Comparison of ENCODE assay signal across 8 cellular contexts in genomic region chr17:8965394-8966168, GRCh38. TPM values are rescaled to one million over a fixed set of nuclear protein-coding genes. Genes with fewer than 3 reads are reported as not detected.
A peak's percentile ranks its signal among the peaks of the same experiment; 100 is the strongest.
DNase-seq lines count a peak whose midpoint lies in the region; ATAC-seq, FAIRE-seq and TF ChIP-seq lines count a peak whose summit lies in the region.

PIK3R5 (minus strand) TSS chr17:8965707; CDS start chr17:8911494, 54,213 bp downstream.

- FAIRE-seq in H54 (lab: Jason Lieb, UNC): no peak

- peak within 1 kb of the TSS; percentile 98 for H3K4me3 ChIP-seq in GM12875 (ENCODE audit: low read depth, low read length)
- H3K4me3 ChIP-seq in Peyer's patch: peak within 1 kb of the TSS; percentile 50 to 87 (median 64)

- peaks cover 0 to 4% (median 1%) of the 10 kb centered on the region in 4 donors for H3K4me1 ChIP-seq in Peyer's patch

- DNase-seq in Peyer's patch (peak; percentile 74 to 92 (median 90)), activated gamma-delta T cell treated with Interleukin-2 at 50 U/mL for 16 hours (peak; percentile 80), immature natural killer cell (peak; percentile 65 to 75 (median 73)), HuH-7 (ENCODE audit: low spot score) (no peak), H54 (ENCODE audit: insufficient read length, low spot score) (no peak)
- peak; percentile 72 for DNase-seq in stimulated activated CD4-positive, alpha-beta T cell treated with anti-CD3 and anti-CD28 coated beads, Interleukin-4, amount 100 ng/mL, for 24 hours

- H3K27ac Mint-ChIP-seq in immature natural killer cell: peak within 1 kb of the TSS; percentile 94 to 99 (median 98)

- peaks cover 27 to 33% (median 32%) of the 10 kb centered on the region in 3 donors for H3K36me3 Mint-ChIP-seq in immature natural killer cell

- H3K9me3 ChIP-seq in Peyer's patch: no peaks in the 10 kb centered on the region

- peaks cover 0 to 9% (median 0%) of the 10 kb centered on the region in 6 donors for H3K9me3 Mint-ChIP-seq in immature natural killer cell

- peak within 1 kb of the TSS; percentile 98 to 99 (median 98) for H3K4me3 Mint-ChIP-seq in immature natural killer cell

- TF ChIP-seq CTCF in GM12875 (IDR thresholded peaks at IDR 0.05; ENCODE audit: borderline replicate concordance, insufficient read depth, low read depth, low read length) (no peak), Peyer's patch (IDR thresholded peaks at IDR 0.05) (peak in 4 of 6 experiments; percentile 2 to 36 (median 26))

- peak within 1 kb of the TSS; percentile 69 to 92 (median 80) for H3K27ac ChIP-seq in Peyer's patch

- TF ChIP-seq POLR2A in Peyer's patch (IDR thresholded peaks at IDR 0.05): no peak
- TF ChIP-seq POLR2A in H54 (IDR thresholded peaks at IDR 0.05; ENCODE audit: low read depth, low read length): no peak

- peaks cover 9 to 16% (median 14%) of the 10 kb centered on the region in 3 donors for H3K27me3 Mint-ChIP-seq in immature natural killer cell (ENCODE audit: low read depth in 3 of 3)

- ATAC-seq in HG02642 (IDR thresholded peaks at IDR 0.05; ENCODE audit: poor library complexity, unreplicated experiment): peak; percentile 76

- H3K27me3 ChIP-seq in Peyer's patch: peaks cover 0 to 9% of the 10 kb centered on the region in 2 donors

- no peaks in the 10 kb centered on the region for H3K36me3 ChIP-seq in Peyer's patch

- peaks cover 47 to 62% of the 10 kb centered on the region in 2 donors for H3K4me1 Mint-ChIP-seq in immature natural killer cell

RNA-seq across cellular contexts. Expression of gene PIK3R5, which starts in this region (rescaled TPM):
- 10 to 100 TPM in 2 of 4 donors, 1 to 10 TPM in 2; 6.3 to 74.3 (median 10.3) TPM for total RNA-seq in Peyer's patch
- polyA plus RNA-seq in immature natural killer cell: 10 to 100 TPM; 26.7 to 90.9 (median 28.9) TPM

Comparison
In these comparisons a context has a peak if more than half of its experiments do, and no peak if none do; other contexts are left out.
1. DNase-seq: peak in Peyer's patch (3 of 3), activated gamma-delta T cell treated with Interleukin-2 at 50 U/mL for 16 hours (single experiment), immature natural killer cell (3 of 3) and stimulated activated CD4-positive, alpha-beta T cell treated with anti-CD3 and anti-CD28 coated beads, Interleukin-4, amount 100 ng/mL, for 24 hours (single experiment); none in HuH-7 (single experiment) and H54 (single experiment).